ENCODE assay signal across 1 cellular context in the genomic region with DNA sequence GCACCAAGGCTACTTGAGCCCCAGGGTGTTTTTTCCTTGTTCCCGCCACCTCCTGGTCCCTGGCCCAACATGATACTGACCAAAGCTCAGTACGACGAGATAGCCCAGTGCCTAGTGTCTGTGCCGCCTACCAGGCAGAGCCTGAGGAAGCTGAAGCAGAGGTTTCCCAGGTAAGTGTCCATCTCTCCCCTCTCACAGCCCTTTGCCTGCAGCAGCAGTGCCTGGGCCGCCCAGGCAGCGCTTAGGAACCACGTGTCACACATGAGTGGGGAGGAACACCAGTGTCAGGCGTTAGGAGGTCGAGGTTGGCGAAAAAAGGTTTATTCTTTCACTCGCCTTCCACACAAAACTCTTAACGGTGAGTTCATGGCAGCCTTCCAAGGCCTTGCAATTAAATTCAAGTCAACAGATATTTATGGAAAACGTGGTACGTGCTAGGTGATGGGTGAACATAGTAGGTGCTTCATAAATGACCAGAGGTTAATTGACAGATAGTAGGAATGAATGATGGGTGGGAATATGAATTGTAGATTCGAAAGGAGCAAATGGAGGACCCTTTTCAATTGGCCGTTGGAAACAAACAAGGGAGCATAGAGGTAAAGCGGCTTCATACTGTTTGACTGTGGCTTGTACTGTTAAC.
A peak's percentile ranks its signal among the peaks of the same experiment; 100 is the strongest.
TF ChIP-seq lines count a peak whose summit lies in the region.

No MANE protein-coding gene starts in this region.

TF ChIP-seq in HepG2, 621 proteins besides CTCF, POLR2A, EP300 and RAD21 (continued from another document and continues in another):
- TF ChIP-seq, protein P1, sequence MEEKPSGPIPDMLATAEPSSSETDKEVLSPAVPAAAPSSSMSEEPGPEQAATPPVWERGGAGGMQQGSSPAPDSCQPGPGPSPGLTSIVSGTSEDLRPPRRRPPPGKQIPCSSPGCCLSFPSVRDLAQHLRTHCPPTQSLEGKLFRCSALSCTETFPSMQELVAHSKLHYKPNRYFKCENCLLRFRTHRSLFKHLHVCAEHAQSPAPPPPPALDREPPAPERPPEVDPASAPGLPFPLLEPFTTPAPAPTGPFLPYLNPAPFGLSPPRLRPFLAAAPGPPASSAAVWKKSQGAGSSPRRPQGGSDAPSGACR (CRISPR knock-in tag; IDR thresholded peaks at IDR 0.05): peak; percentile 71
- no peak for TF ChIP-seq FOXJ3 (CRISPR knock-in tag; IDR thresholded peaks at IDR 0.05; ENCODE audit: borderline replicate concordance)
- peak; percentile 4; the same call in 1 of the 2 replicates for TF ChIP-seq ELF4 (CRISPR knock-in tag; IDR thresholded peaks at IDR 0.05; ENCODE audit: borderline replicate concordance)
- TF ChIP-seq, protein P2, sequence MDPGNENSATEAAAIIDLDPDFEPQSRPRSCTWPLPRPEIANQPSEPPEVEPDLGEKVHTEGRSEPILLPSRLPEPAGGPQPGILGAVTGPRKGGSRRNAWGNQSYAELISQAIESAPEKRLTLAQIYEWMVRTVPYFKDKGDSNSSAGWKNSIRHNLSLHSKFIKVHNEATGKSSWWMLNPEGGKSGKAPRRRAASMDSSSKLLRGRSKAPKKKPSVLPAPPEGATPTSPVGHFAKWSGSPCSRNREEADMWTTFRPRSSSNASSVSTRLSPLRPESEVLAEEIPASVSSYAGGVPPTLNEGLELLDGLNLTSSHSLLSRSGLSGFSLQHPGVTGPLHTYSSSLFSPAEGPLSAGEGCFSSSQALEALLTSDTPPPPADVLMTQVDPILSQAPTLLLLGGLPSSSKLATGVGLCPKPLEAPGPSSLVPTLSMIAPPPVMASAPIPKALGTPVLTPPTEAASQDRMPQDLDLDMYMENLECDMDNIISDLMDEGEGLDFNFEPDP (CRISPR knock-in tag; conservative IDR thresholded peaks at IDR 0.05): peak; percentile 97; the same call in 1 of the 2 replicates
- TF ChIP-seq NFRKB (IDR thresholded peaks at IDR 0.05): no peak
- peak; percentile 65; the same call in 1 of the 2 replicates for TF ChIP-seq ZNF607 (CRISPR knock-in tag; IDR thresholded peaks at IDR 0.05; ENCODE audit: borderline replicate concordance)
- no peak for TF ChIP-seq U2AF2 (IDR thresholded peaks at IDR 0.05; ENCODE audit: low read depth, low read length)
- TF ChIP-seq ZNF792 (CRISPR knock-in tag; IDR thresholded peaks at IDR 0.05): 0 out of 2 replicates have a peak, but pooled peaks have one; percentile 25
- TF ChIP-seq NBN (conservative IDR thresholded peaks at IDR 0.05): no peak
- no peak for TF ChIP-seq GTF3A (CRISPR knock-in tag; conservative IDR thresholded peaks at IDR 0.05)
- peak; percentile 72 for TF ChIP-seq ZMYM4 (CRISPR knock-in tag; IDR thresholded peaks at IDR 0.05)
- TF ChIP-seq MED1 (CRISPR knock-in tag; IDR thresholded peaks at IDR 0.05): 0 out of 2 replicates have a peak, but pooled peaks have one; percentile 3
- TF ChIP-seq TBX3 (IDR thresholded peaks at IDR 0.05; ENCODE audit: borderline replicate concordance): no peak
- TF ChIP-seq, protein P3, sequence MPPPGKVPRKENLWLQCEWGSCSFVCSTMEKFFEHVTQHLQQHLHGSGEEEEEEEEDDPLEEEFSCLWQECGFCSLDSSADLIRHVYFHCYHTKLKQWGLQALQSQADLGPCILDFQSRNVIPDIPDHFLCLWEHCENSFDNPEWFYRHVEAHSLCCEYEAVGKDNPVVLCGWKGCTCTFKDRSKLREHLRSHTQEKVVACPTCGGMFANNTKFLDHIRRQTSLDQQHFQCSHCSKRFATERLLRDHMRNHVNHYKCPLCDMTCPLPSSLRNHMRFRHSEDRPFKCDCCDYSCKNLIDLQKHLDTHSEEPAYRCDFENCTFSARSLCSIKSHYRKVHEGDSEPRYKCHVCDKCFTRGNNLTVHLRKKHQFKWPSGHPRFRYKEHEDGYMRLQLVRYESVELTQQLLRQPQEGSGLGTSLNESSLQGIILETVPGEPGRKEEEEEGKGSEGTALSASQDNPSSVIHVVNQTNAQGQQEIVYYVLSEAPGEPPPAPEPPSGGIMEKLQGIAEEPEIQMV (CRISPR knock-in tag; IDR thresholded peaks at IDR 0.05; ENCODE audit: low read depth): peak; percentile 39; the same call in 1 of the 2 replicates
- TF ChIP-seq NFATC3 (CRISPR knock-in tag; IDR thresholded peaks at IDR 0.05): 0 out of 2 replicates have a peak, but pooled peaks have one; percentile 73
- no peak for TF ChIP-seq DPF2 (CRISPR knock-in tag; IDR thresholded peaks at IDR 0.05; ENCODE audit: borderline replicate concordance, low read depth)
- TF ChIP-seq ZBTB38 (CRISPR knock-in tag; IDR thresholded peaks at IDR 0.05): peak; percentile 60; the same call in 1 of the 2 replicates
- 0 out of 2 replicates have a peak, but pooled peaks have one; percentile 21 for TF ChIP-seq RARA (CRISPR knock-in tag; IDR thresholded peaks at IDR 0.05)
- no peak for TF ChIP-seq MTA3 (CRISPR knock-in tag; IDR thresholded peaks at IDR 0.05)
- TF ChIP-seq ZNF737 (CRISPR knock-in tag; IDR thresholded peaks at IDR 0.05; ENCODE audit: borderline replicate concordance): peak; percentile 22; the same call in 1 of the 2 replicates
- peak; percentile 63 for TF ChIP-seq SRY (CRISPR knock-in tag; IDR thresholded peaks at IDR 0.05)
- TF ChIP-seq NR2C2 (CRISPR knock-in tag; IDR thresholded peaks at IDR 0.05; ENCODE audit: borderline replicate concordance): no peak
- TF ChIP-seq RXRA (CRISPR knock-in tag; IDR thresholded peaks at IDR 0.05): no peak
- no peak for TF ChIP-seq SAP130 (CRISPR knock-in tag; IDR thresholded peaks at IDR 0.05; ENCODE audit: low read depth)
- peak; percentile 4; the same call in 1 of the 2 replicates for TF ChIP-seq TARDBP (CRISPR knock-in tag; IDR thresholded peaks at IDR 0.05)
- TF ChIP-seq ZNF761 (CRISPR knock-in tag; conservative IDR thresholded peaks at IDR 0.05): 0 out of 2 replicates have a peak, but pooled peaks have one; percentile 46
- TF ChIP-seq, protein P4, sequence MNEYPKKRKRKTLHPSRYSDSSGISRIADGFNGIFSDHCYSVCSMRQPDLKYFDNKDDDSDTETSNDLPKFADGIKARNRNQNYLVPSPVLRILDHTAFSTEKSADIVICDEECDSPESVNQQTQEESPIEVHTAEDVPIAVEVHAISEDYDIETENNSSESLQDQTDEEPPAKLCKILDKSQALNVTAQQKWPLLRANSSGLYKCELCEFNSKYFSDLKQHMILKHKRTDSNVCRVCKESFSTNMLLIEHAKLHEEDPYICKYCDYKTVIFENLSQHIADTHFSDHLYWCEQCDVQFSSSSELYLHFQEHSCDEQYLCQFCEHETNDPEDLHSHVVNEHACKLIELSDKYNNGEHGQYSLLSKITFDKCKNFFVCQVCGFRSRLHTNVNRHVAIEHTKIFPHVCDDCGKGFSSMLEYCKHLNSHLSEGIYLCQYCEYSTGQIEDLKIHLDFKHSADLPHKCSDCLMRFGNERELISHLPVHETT (CRISPR knock-in tag; conservative IDR thresholded peaks at IDR 0.05): no peak
- TF ChIP-seq ZNF136 (CRISPR knock-in tag; IDR thresholded peaks at IDR 0.05; ENCODE audit: low read depth): no peak
- TF ChIP-seq RELA (CRISPR knock-in tag; IDR thresholded peaks at IDR 0.05): peak; percentile 47; the same call in 1 of the 2 replicates
- peak; percentile 67; the same call in 1 of the 2 replicates for TF ChIP-seq KLF13 (CRISPR knock-in tag; IDR thresholded peaks at IDR 0.05)
- TF ChIP-seq, protein P5, sequence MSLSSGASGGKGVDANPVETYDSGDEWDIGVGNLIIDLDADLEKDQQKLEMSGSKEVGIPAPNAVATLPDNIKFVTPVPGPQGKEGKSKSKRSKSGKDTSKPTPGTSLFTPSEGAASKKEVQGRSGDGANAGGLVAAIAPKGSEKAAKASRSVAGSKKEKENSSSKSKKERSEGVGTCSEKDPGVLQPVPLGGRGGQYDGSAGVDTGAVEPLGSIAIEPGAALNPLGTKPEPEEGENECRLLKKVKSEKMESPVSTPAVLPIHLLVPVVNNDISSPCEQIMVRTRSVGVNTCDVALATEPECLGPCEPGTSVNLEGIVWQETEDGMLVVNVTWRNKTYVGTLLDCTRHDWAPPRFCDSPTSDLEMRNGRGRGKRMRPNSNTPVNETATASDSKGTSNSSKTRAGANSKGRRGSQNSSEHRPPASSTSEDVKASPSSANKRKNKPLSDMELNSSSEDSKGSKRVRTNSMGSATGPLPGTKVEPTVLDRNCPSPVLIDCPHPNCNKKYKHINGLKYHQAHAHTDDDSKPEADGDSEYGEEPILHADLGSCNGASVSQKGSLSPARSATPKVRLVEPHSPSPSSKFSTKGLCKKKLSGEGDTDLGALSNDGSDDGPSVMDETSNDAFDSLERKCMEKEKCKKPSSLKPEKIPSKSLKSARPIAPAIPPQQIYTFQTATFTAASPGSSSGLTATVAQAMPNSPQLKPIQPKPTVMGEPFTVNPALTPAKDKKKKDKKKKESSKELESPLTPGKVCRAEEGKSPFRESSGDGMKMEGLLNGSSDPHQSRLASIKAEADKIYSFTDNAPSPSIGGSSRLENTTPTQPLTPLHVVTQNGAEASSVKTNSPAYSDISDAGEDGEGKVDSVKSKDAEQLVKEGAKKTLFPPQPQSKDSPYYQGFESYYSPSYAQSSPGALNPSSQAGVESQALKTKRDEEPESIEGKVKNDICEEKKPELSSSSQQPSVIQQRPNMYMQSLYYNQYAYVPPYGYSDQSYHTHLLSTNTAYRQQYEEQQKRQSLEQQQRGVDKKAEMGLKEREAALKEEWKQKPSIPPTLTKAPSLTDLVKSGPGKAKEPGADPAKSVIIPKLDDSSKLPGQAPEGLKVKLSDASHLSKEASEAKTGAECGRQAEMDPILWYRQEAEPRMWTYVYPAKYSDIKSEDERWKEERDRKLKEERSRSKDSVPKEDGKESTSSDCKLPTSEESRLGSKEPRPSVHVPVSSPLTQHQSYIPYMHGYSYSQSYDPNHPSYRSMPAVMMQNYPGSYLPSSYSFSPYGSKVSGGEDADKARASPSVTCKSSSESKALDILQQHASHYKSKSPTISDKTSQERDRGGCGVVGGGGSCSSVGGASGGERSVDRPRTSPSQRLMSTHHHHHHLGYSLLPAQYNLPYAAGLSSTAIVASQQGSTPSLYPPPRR (CRISPR knock-in tag; IDR thresholded peaks at IDR 0.05; ENCODE audit: borderline replicate concordance): 0 out of 2 replicates have a peak, but pooled peaks have one; percentile 33
- TF ChIP-seq ZNF501 (CRISPR knock-in tag; IDR thresholded peaks at IDR 0.05): peak; percentile 76; the same call in 1 of the 2 replicates
- peak; percentile 66; the same call in 1 of the 2 replicates for TF ChIP-seq ZNF547 (CRISPR knock-in tag; IDR thresholded peaks at IDR 0.05)
- TF ChIP-seq TBP (CRISPR knock-in tag; IDR thresholded peaks at IDR 0.05): no peak
- TF ChIP-seq, protein P6, sequence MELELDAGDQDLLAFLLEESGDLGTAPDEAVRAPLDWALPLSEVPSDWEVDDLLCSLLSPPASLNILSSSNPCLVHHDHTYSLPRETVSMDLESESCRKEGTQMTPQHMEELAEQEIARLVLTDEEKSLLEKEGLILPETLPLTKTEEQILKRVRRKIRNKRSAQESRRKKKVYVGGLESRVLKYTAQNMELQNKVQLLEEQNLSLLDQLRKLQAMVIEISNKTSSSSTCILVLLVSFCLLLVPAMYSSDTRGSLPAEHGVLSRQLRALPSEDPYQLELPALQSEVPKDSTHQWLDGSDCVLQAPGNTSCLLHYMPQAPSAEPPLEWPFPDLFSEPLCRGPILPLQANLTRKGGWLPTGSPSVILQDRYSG (CRISPR knock-in tag; IDR thresholded peaks at IDR 0.05): no peak; the same call in 1 of the 2 replicates
- TF ChIP-seq, protein P7, sequence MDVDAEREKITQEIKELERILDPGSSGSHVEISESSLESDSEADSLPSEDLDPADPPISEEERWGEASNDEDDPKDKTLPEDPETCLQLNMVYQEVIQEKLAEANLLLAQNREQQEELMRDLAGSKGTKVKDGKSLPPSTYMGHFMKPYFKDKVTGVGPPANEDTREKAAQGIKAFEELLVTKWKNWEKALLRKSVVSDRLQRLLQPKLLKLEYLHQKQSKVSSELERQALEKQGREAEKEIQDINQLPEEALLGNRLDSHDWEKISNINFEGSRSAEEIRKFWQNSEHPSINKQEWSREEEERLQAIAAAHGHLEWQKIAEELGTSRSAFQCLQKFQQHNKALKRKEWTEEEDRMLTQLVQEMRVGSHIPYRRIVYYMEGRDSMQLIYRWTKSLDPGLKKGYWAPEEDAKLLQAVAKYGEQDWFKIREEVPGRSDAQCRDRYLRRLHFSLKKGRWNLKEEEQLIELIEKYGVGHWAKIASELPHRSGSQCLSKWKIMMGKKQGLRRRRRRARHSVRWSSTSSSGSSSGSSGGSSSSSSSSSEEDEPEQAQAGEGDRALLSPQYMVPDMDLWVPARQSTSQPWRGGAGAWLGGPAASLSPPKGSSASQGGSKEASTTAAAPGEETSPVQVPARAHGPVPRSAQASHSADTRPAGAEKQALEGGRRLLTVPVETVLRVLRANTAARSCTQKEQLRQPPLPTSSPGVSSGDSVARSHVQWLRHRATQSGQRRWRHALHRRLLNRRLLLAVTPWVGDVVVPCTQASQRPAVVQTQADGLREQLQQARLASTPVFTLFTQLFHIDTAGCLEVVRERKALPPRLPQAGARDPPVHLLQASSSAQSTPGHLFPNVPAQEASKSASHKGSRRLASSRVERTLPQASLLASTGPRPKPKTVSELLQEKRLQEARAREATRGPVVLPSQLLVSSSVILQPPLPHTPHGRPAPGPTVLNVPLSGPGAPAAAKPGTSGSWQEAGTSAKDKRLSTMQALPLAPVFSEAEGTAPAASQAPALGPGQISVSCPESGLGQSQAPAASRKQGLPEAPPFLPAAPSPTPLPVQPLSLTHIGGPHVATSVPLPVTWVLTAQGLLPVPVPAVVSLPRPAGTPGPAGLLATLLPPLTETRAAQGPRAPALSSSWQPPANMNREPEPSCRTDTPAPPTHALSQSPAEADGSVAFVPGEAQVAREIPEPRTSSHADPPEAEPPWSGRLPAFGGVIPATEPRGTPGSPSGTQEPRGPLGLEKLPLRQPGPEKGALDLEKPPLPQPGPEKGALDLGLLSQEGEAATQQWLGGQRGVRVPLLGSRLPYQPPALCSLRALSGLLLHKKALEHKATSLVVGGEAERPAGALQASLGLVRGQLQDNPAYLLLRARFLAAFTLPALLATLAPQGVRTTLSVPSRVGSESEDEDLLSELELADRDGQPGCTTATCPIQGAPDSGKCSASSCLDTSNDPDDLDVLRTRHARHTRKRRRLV (CRISPR knock-in tag; IDR thresholded peaks at IDR 0.05): 0 out of 2 replicates have a peak, but pooled peaks have one; percentile 10
- TF ChIP-seq ZNF772 (CRISPR knock-in tag; IDR thresholded peaks at IDR 0.05): 0 out of 2 replicates have a peak, but pooled peaks have one; percentile 32
